In genomic region chr1:244412116-244412639, GRCh38 we compare ENCODE assay signal across 18 cellular contexts. TPM values are rescaled to one million over a fixed set of nuclear protein-coding genes. Genes with fewer than 3 reads are reported as not detected.
"Had no signal": no experiment of that assay in that cellular context is flagged by ENCODE, and none has a peak within 500 bp of the region (broad histone marks: within the 10 kb centered on the region; RNA-seq: fewer than 3 reads in every experiment).

No MANE protein-coding gene starts in this region.

- H3K9me3 Mint-ChIP-seq: activated CD4-positive, alpha-beta T cell treated with anti-CD3 and anti-CD28 coated beads, Interleukin-2, amount 10 ng/mL, durations not matched to agents 24 days and 14 days; brain; neural crest cell had no signal

- H3K4me1 ChIP-seq: colonic mucosa, tibial nerve, uterus had no signal

- H3K4me3 ChIP-seq: colonic mucosa, left lung, tibial nerve, uterus had no signal

- H3K4me3 Mint-ChIP-seq: activated CD4-positive, alpha-beta T cell treated with anti-CD3 and anti-CD28 coated beads, Interleukin-2, amount 10 ng/mL, durations not matched to agents 24 days and 14 days; activated naive CD8-positive, alpha-beta T cell; brain; neural crest cell; T-cell had no signal

- H3K27ac Mint-ChIP-seq: activated naive CD8-positive, alpha-beta T cell; brain; progenitor cell of endocrine pancreas; T-cell had no signal

- ATAC-seq: left lung, T-cell had no signal

- H3K27me3 ChIP-seq: colonic mucosa, left lung, tibial nerve, uterus had no signal

- H3K9me3 ChIP-seq: colonic mucosa, left lung, tibial nerve, uterus had no signal

- H3K27me3 Mint-ChIP-seq: activated CD4-positive, alpha-beta T cell treated with anti-CD3 and anti-CD28 coated beads, Interleukin-2, amount 10 ng/mL, durations not matched to agents 24 days and 14 days; activated naive CD8-positive, alpha-beta T cell; brain; T-cell had no signal

- H3K4me1 Mint-ChIP-seq: brain, neural crest cell, T-cell had no signal

- DNase-seq: activated CD4-positive, alpha-beta T cell treated with anti-CD3 and anti-CD28 coated beads, Interleukin-2, amount 10 ng/mL, durations not matched to agents 24 days and 14 days; activated CD8-positive, alpha-beta memory T cell treated with anti-CD3 and anti-CD28 coated beads, Interleukin-2, amount 50 U/mL, for 4 hours; amygdala; central memory CD4-positive, alpha-beta T cell; colonic mucosa; kidney; left lung; midbrain; stimulated activated CD8-positive, alpha-beta memory T cell treated with anti-CD3 and anti-CD28 coated beads, Interleukin-4, amount 100 ng/mL, for 48 hours; stimulated activated naive CD4-positive, alpha-beta T cell treated with Interleukin-2 at 50 U/mL for 16 hours; T-cell; T1000; uterus had no signal

- H3K27ac ChIP-seq: colonic mucosa, tibial nerve, uterus had no signal

RNA-seq across cellular contexts. Expression of gene CATSPERE, which starts 48.9 kb away (rescaled TPM):
- total RNA-seq: activated CD4-positive, alpha-beta T cell treated with anti-CD3 and anti-CD28 coated beads, Interleukin-2, amount 10 ng/mL, durations not matched to agents 24 days and 14 days had no signal
